ENCODE assay signal across 16 cellular contexts in the genomic region with DNA sequence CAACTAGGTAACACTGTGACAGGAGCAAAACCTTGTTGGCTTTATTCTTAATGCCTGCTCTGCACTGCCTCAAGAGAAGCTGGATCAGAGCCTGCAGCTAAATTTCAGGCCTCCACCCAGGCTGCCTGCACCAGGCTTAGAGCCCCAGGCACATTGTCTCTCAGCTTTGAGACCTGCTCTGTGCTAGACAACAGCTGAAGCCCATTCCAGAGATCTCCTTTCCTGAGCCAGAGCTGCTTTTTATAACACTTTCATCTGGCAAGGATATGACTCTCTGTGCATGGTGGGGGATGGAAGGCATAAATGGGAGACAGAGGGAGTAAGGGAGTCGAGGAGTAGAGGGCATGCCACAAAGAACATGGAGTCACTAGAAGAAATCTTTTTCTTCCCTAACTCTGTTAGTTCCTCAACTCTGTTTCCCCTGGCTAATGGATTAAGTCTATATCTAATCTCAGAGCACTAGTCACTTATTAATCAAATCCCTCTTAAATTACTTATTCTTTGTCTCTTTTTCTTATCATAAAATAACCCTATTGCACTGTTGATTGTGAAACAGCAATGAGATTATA. TPM values are rescaled to one million over a fixed set of nuclear protein-coding genes. Genes with fewer than 3 reads are reported as not detected.
A peak's percentile ranks its signal among the peaks of the same experiment; 100 is the strongest.
DNase-seq lines count a peak whose midpoint lies in the region; ATAC-seq and TF ChIP-seq lines count a peak whose summit lies in the region.
"Had no signal": no experiment of that assay in that cellular context is flagged by ENCODE, and none has a peak within 500 bp of the region (broad histone marks: within the 10 kb centered on the region; RNA-seq: fewer than 3 reads in every experiment).

No MANE protein-coding gene starts in this region.

- no peaks in the 10 kb centered on the region for H3K36me3 ChIP-seq in SJCRH30
- no peaks in the 10 kb centered on the region for H3K36me3 ChIP-seq in heart right ventricle
- no peaks in the 10 kb centered on the region for H3K36me3 ChIP-seq in ovary
- H3K36me3 ChIP-seq: thyroid gland had no signal

- H3K4me1 ChIP-seq in SJCRH30, result peaks cover 21% of the 10 kb centered on the region
- peaks cover 0 to 35% (median 11%) of the 10 kb centered on the region in 9 donors for H3K4me1 ChIP-seq in heart right ventricle
- H3K4me1 ChIP-seq in ovary (ENCODE audit: insufficient read depth), result peaks cover 15% of the 10 kb centered on the region
- H3K4me1 ChIP-seq: thyroid gland had no signal

- H3K27me3 ChIP-seq in SJCRH30 (no peaks in the 10 kb centered on the region), heart right ventricle (no peaks in the 10 kb centered on the region), ovary (no peaks in the 10 kb centered on the region)
- H3K27me3 ChIP-seq: thyroid gland had no signal

- no peak for TF ChIP-seq EP300 in ovary (IDR thresholded peaks at IDR 0.05)

- TF ChIP-seq CTCF in AG10803 (conservative IDR thresholded peaks at IDR 0.05; ENCODE audit: low read length) (no peak), heart right ventricle (IDR thresholded peaks at IDR 0.05) (no peak), ovary (IDR thresholded peaks at IDR 0.05) (no peak)

- H3K9me3 ChIP-seq in SJCRH30 (replicated peaks), result no peaks in the 10 kb centered on the region; the same call in 1 of the 2 replicates
- no peaks in the 10 kb centered on the region for H3K9me3 ChIP-seq in heart right ventricle
- H3K9me3 ChIP-seq in ovary, result no peaks in the 10 kb centered on the region
- H3K9me3 ChIP-seq: thyroid gland had no signal

- H3K4me3 ChIP-seq in AG10803 (ENCODE audit: low read length) (no peak overlapping the region), SJCRH30 (no peak overlapping the region), heart right ventricle (no peak overlapping the region), ovary (no peak overlapping the region)
- H3K4me3 ChIP-seq: thyroid gland had no signal

- no peak for TF ChIP-seq POLR2A in ovary (IDR thresholded peaks at IDR 0.05)

- intact Hi-C loops in heart right ventricle (cut with DNase I) (no loop called here), ovary (cut with DNase I) (no loop called here), posterior cingulate gyrus (cut with DNase I) (no loop called here)

- no peak overlapping the region for H3K27ac ChIP-seq in SJCRH30
- peak overlapping the region in 9 of 10 donors; percentile 11 to 75 (median 56) for H3K27ac ChIP-seq in heart right ventricle
- H3K27ac ChIP-seq in ovary, result peak overlapping the region; percentile 29 to 83
- H3K27ac ChIP-seq: thyroid gland had no signal

- peak in 7 of 8 donors; percentile 11 to 55 (median 17) for ATAC-seq in heart right ventricle

- WGBS in heart right ventricle, 2 donors, result 23 to 41% methylated on average over 1 of the region's 1 CpG
- 3 to 14% (median 13%) methylated on average over 1 of the region's 1 CpG for WGBS in ovary, 3 donors

- peak; percentile 40 for DNase-seq in AG10803 (ENCODE audit: low read depth)
- DNase-seq in SJCRH30, result peak; percentile 60 to 77
- DNase-seq in heart right ventricle, result peak in 1 of 2 donors; percentile 7
- peak in 3 of 5 donors; percentile 19 to 39 (median 34) for DNase-seq in ovary
- DNase-seq in DMS114 treated with DMSO at 0.1 percent for 48 hours (lab: John Stamatoyannopoulos, UW; ENCODE audit: unreplicated experiment), result no peak
- DNase-seq in SIG-M5 treated with dmso at 0.1 percent for 504 hours (lab: John Stamatoyannopoulos, UW; ENCODE audit: unreplicated experiment), result no peak
- DNase-seq in NCI-H1417 treated with DMSO at 0.1 percent for 48 hours (lab: John Stamatoyannopoulos, UW), result no peak
- no peak for DNase-seq in posterior cingulate gyrus
- DNase-seq: ACHN; activated CD4-positive, alpha-beta T cell treated with anti-CD3 and anti-CD28 coated beads for 1 hour; Calu3; NCI-H1105; NCI-H526; SW 1271; thyroid gland had no signal

RNA-seq across cellular contexts. Expression of a gene that starts 27.1 kb away (rescaled TPM):
- 1.5 and 1.7 TPM in 2 replicates for total RNA-seq in SJCRH30 (2014; rRNA removed; shearing (Covaris generic))
- 100 to 1,000 TPM in 6 of 10 donors, 10 to 100 TPM in 4; 41.7 to 193 (median 126) TPM for total RNA-seq in heart right ventricle
- polyA plus RNA-seq in heart right ventricle, result 10 to 100 TPM; 25.1 to 26.8 TPM
- total RNA-seq in ovary, result 100 to 1,000 TPM; 122 to 559 (median 330) TPM
- 100 to 1,000 TPM; 343 to 663 TPM for polyA plus RNA-seq in ovary
- total RNA-seq: H1 had no signal
- polyA plus RNA-seq: H1 had no signal

RNA-seq across cellular contexts. Expression of a gene that starts 44.2 kb away (rescaled TPM):
- 0.28 and 0.32 TPM in 2 replicates for total RNA-seq in SJCRH30 (2014; rRNA removed; shearing (Covaris generic))
- total RNA-seq in heart right ventricle (1,000 to 10,000 TPM in 1 of 10 donors, 100 to 1,000 TPM in 9; 286 to 1,072 (median 557) TPM), ovary (1,000 to 10,000 TPM; 1,911 to 4,145 (median 2,871) TPM)
- polyA plus RNA-seq in heart right ventricle (100 to 1,000 TPM; 315 to 703 TPM), ovary (1,000 to 10,000 TPM; 2,127 to 5,778 TPM)
- total RNA-seq: Calu3, H1 had no signal
- polyA plus RNA-seq: H1 had no signal

Comparison
In these comparisons a context has a peak if more than half of its experiments do, and no peak if none do; other contexts are left out.
1. DNase-seq: peak in AG10803 (single experiment), SJCRH30 (2 of 2) and ovary (3 of 5); none in DMS114 treated with DMSO at 0.1 percent for 48 hours (single experiment), SIG-M5 treated with dmso at 0.1 percent for 504 hours (single experiment), NCI-H1417 treated with DMSO at 0.1 percent for 48 hours (single experiment) and posterior cingulate gyrus (0 of 10).
2. RNA of a gene that starts 27.1 kb away (total RNA-seq): 122 to 559 TPM in ovary and 41.7 to 193 TPM in heart right ventricle; 1.5 to 1.7 TPM in SJCRH30; every median in the first group is over 10 times any median in the second.
3. RNA of a gene that starts 44.2 kb away (total RNA-seq): 1,911 to 4,145 TPM in ovary and 286 to 1,072 TPM in heart right ventricle; 0.28 to 0.32 TPM in SJCRH30; every median in the first group is over 100 times any median in the second.